13 cellular contexts compared by ENCODE assay signal in genomic region chr3:115624029-115624645, GRCh38. TPM values are rescaled to one million over a fixed set of nuclear protein-coding genes. Genes with fewer than 3 reads are reported as not detected.
DNase-seq lines count a peak whose midpoint lies in the region; ATAC-seq and TF ChIP-seq lines count a peak whose summit lies in the region.
"Had no signal": no experiment of that assay in that cellular context is flagged by ENCODE, and none has a peak within 500 bp of the region (broad histone marks: within the 10 kb centered on the region; RNA-seq: fewer than 3 reads in every experiment).

No MANE protein-coding gene starts in this region.

- peak overlapping the region; percentile 75 to 94 for H3K4me3 Mint-ChIP-seq in H9
- peak overlapping the region in 1 of 5 donors; percentile 44 for H3K4me3 Mint-ChIP-seq in immature natural killer cell

- no peak overlapping the region for H2BK20ac ChIP-seq in H9 (ENCODE audit: low read depth, low read length, poor library complexity, severe bottlenecking)

- H3K36me3 Mint-ChIP-seq in H9 (ENCODE audit: insufficient read depth in 1 of 3, low read depth in 3 of 3) (no peaks in the 10 kb centered on the region), immature natural killer cell (no peaks in the 10 kb centered on the region)
- H3K36me3 Mint-ChIP-seq: memory B cell had no signal

- no peak overlapping the region for H2AFZ ChIP-seq in H9 (ENCODE audit: low read length)
- no peak overlapping the region for H2AFZ ChIP-seq in mammary epithelial cell (ENCODE audit: low read depth, low read length)

- no peak overlapping the region for H3K4ac ChIP-seq in H9 (ENCODE audit: low read depth, low read length)
- H3K4ac ChIP-seq in mesendoderm (ENCODE audit: low read depth, low read length), result no peak overlapping the region

- no peak overlapping the region for H2BK12ac ChIP-seq in H9 (ENCODE audit: insufficient read length, low read depth, low read length)

- no peak overlapping the region for H2BK15ac ChIP-seq in H9 (ENCODE audit: low read depth, low read length)
- no peak overlapping the region for H2BK15ac ChIP-seq in mesendoderm (replicated peaks; ENCODE audit: low read depth)

- in situ Hi-C loops in mammary epithelial cell (cut with MboI; ENCODE audit: low sequenced_read_pairs in 2 of 2), result no loop called here

- H3K27ac ChIP-seq in A673 (ENCODE audit: low read depth, low read length, poor library complexity, severe bottlenecking) (no peak overlapping the region), H9 (ENCODE audit: insufficient read length, low read depth, low read length) (no peak overlapping the region), mammary epithelial cell (ENCODE audit: insufficient read depth, low read depth, low read length) (no peak overlapping the region), mesendoderm (ENCODE audit: low read depth, low read length) (no peak overlapping the region), prostate gland (no peak overlapping the region)
- H3K27ac ChIP-seq: upper lobe of left lung had no signal

- TF ChIP-seq POLR2A in prostate gland (IDR thresholded peaks at IDR 0.05), result no peak

- POLR2A ChIA-PET in A673 (lab: Charles Lee; ENCODE audit: low non-redundant PET), result no interaction called here

- H3K9me3 Mint-ChIP-seq in H9 (no peaks in the 10 kb centered on the region; a peak in 1 of 5 replicates), immature natural killer cell (no peaks in the 10 kb centered on the region)
- H3K9me3 Mint-ChIP-seq: memory B cell had no signal

- H4K8ac ChIP-seq in H9 (replicated peaks; ENCODE audit: insufficient read length, low read depth, low read length), result no peak overlapping the region
- no peak overlapping the region for H4K8ac ChIP-seq in mesendoderm (ENCODE audit: low read depth, low read length)

- H2BK120ac ChIP-seq in H9 (ENCODE audit: low read depth, low read length, poor library complexity, severe bottlenecking) (no peak overlapping the region), mesendoderm (ENCODE audit: low read depth, low read length) (no peak overlapping the region)

- DNase-seq in A673 (ENCODE audit: low spot score) (peak; percentile 21), H9 (peak; percentile 61), mammary epithelial cell (no peak), mesendoderm (peak; percentile 56), NCI-H2196 (lab: John Stamatoyannopoulos, UW; ENCODE audit: unreplicated experiment) (no peak), immature natural killer cell (no peak), prostate gland (ENCODE audit: low spot score) (no peak)
- DNase-seq: activated CD4-positive, CD25-positive, alpha-beta regulatory T cell; activated gamma-delta T cell treated with Interleukin-2 at 50 U/mL for 16 hours; stimulated activated CD4-positive, alpha-beta T cell treated with anti-CD3 and anti-CD28 coated beads, Interleukin-4, amount 100 ng/mL, for 1 hour; upper lobe of left lung had no signal

- H3K9ac ChIP-seq in H9 (ENCODE audit: extremely low read depth, insufficient read length, low read length), result no peak overlapping the region
- H3K9ac ChIP-seq in mammary epithelial cell (ENCODE audit: insufficient read depth, low read length), result no peak overlapping the region
- H3K9ac ChIP-seq in mesendoderm (ENCODE audit: low read length), result peak overlapping the region; percentile 43

- BruUV-seq in A673 (replicated peaks; lab: Mats Ljungman, UMichigan) (no TSS peak), mammary epithelial cell (replicated peaks; lab: Mats Ljungman, UMichigan) (no TSS peak)

- intact Hi-C loops in A673 (cut with micrococcal nuclease; ENCODE audit: unreplicated experiment), result no loop called here
- intact Hi-C loops in mammary epithelial cell (cut with micrococcal nuclease), result loop anchor here (10.0 kb wide), 1 partner anchor 109 kb away; no protein-coding TSS in a partner anchor
- intact Hi-C loops in prostate gland (cut with DNase I), result no loop called here

- H3K27ac Mint-ChIP-seq in H9, result peak overlapping the region in 1 of 3 experiments; percentile 17; a peak in 1 of 7 replicates
- H3K27ac Mint-ChIP-seq in immature natural killer cell, result no peak overlapping the region
- H3K27ac Mint-ChIP-seq: memory B cell had no signal

- TF ChIP-seq CTCF in A673 (conservative IDR thresholded peaks at IDR 0.05; ENCODE audit: low read depth, low read length), result no peak
- no peak for TF ChIP-seq CTCF in H9 (conservative IDR thresholded peaks at IDR 0.05)
- TF ChIP-seq CTCF in mammary epithelial cell (conservative IDR thresholded peaks at IDR 0.05 in 1 of 2, IDR thresholded peaks at IDR 0.05 in 1 of 2; ENCODE audit: extremely low read depth in 1 of 2, insufficient read depth in 1 of 2, low read depth in 1 of 2, low read length in 2 of 2), result no peak
- no peak for TF ChIP-seq CTCF in prostate gland (IDR thresholded peaks at IDR 0.05)

- CTCF ChIA-PET in A673 (lab: Charles Lee), result no interaction called here
- CTCF ChIA-PET in mammary epithelial cell (lab: Charles Lee; ENCODE audit: low non-redundant PET), result no interaction called here

- no peak overlapping the region for H2BK5ac ChIP-seq in H9 (ENCODE audit: insufficient read length, low read length)
- no peak overlapping the region for H2BK5ac ChIP-seq in mesendoderm (ENCODE audit: low read length)

- H2AK5ac ChIP-seq in H9 (ENCODE audit: insufficient read length, low read length), result no peak overlapping the region
- H2AK5ac ChIP-seq in mesendoderm (ENCODE audit: low read length), result no peak overlapping the region

- H3K23ac ChIP-seq in H9 (ENCODE audit: insufficient read length, low read depth, low read length) (no peak overlapping the region), mesendoderm (ENCODE audit: low read length) (no peak overlapping the region)

- peaks cover 15% of the 10 kb centered on the region for H3K27me3 Mint-ChIP-seq in H9 (ENCODE audit: low read depth)
- peaks cover 3 to 17% (median 12%) of the 10 kb centered on the region in 3 donors for H3K27me3 Mint-ChIP-seq in immature natural killer cell (ENCODE audit: low read depth in 3 of 3)

- no CpG with 5 or more reads among the region's 10 CpGs for WGBS in H9 (ENCODE audit: extremely low coverage, insufficient read length, low lambda C conversion rate)
- 20% methylated on average over 8 of the region's 10 CpGs for WGBS in mammary epithelial cell (ENCODE audit: low coverage, missing lambda C conversion rate)
- no CpG with 5 or more reads among the region's 10 CpGs for WGBS in mesendoderm (ENCODE audit: extremely low coverage, insufficient coverage, low lambda C conversion rate)
- WGBS in prostate gland, result 7% methylated on average over 10 of the region's 10 CpGs

- H4K20me1 ChIP-seq in H9 (ENCODE audit: control insufficient read depth, insufficient read depth, insufficient read length), result no peaks in the 10 kb centered on the region
- H4K20me1 ChIP-seq in mammary epithelial cell (ENCODE audit: insufficient read depth, low read length), result no peaks in the 10 kb centered on the region

- peaks cover 10% of the 10 kb centered on the region for H3K23me2 ChIP-seq in H9 (ENCODE audit: insufficient read length, low read depth, low read length, poor library complexity, severe bottlenecking)

- no peaks in the 10 kb centered on the region for H3K36me3 ChIP-seq in A673 (ENCODE audit: insufficient read depth, low read length, poor library complexity, severe bottlenecking)
- H3K36me3 ChIP-seq in mammary epithelial cell (ENCODE audit: insufficient read depth, low read length), result no peaks in the 10 kb centered on the region
- H3K36me3 ChIP-seq in mesendoderm (ENCODE audit: control insufficient read depth, insufficient read depth, low read length), result no peaks in the 10 kb centered on the region
- H3K36me3 ChIP-seq in prostate gland, result no peaks in the 10 kb centered on the region
- H3K36me3 ChIP-seq: upper lobe of left lung had no signal

- peaks cover 39% of the 10 kb centered on the region for H3K4me1 ChIP-seq in A673 (ENCODE audit: insufficient read depth, low read length, poor library complexity, severe bottlenecking)
- peaks cover 5% of the 10 kb centered on the region; the same call in 1 of the 2 replicates for H3K4me1 ChIP-seq in H9 (ENCODE audit: insufficient read depth, low read length)
- no peaks in the 10 kb centered on the region for H3K4me1 ChIP-seq in mammary epithelial cell (ENCODE audit: insufficient read depth, low read length)
- peaks cover 5% of the 10 kb centered on the region for H3K4me1 ChIP-seq in mesendoderm (ENCODE audit: control insufficient read depth, low read depth, low read length)
- no peaks in the 10 kb centered on the region for H3K4me1 ChIP-seq in prostate gland (replicated peaks)

- H4K5ac ChIP-seq in H9 (ENCODE audit: insufficient read length, low read depth, low read length) (no peak overlapping the region), mesendoderm (ENCODE audit: low read length) (no peak overlapping the region)

- H3K27me3 ChIP-seq in A673 (replicated peaks; ENCODE audit: insufficient read depth, low read depth, low read length, poor library complexity), result no peaks in the 10 kb centered on the region
- H3K27me3 ChIP-seq in H9 (ENCODE audit: insufficient read depth, low read length), result no peaks in the 10 kb centered on the region
- peaks cover 3% of the 10 kb centered on the region for H3K27me3 ChIP-seq in mammary epithelial cell (ENCODE audit: insufficient read depth, low read length)
- no peaks in the 10 kb centered on the region for H3K27me3 ChIP-seq in mesendoderm (ENCODE audit: insufficient read depth, low read length, poor library complexity)
- no peaks in the 10 kb centered on the region for H3K27me3 ChIP-seq in prostate gland (replicated peaks; ENCODE audit: insufficient read depth)

- H3K79me2 ChIP-seq in H9 (ENCODE audit: insufficient read depth, low read length), result no peaks in the 10 kb centered on the region
- H3K79me2 ChIP-seq in mammary epithelial cell (ENCODE audit: insufficient read depth, low read length), result no peaks in the 10 kb centered on the region
- no peaks in the 10 kb centered on the region for H3K79me2 ChIP-seq in mesendoderm (ENCODE audit: control insufficient read depth, insufficient read depth, low read length)

- no peaks in the 10 kb centered on the region for H3K79me1 ChIP-seq in H9 (ENCODE audit: insufficient read depth, low read depth, low read length, poor library complexity, severe bottlenecking)
- H3K79me1 ChIP-seq in mesendoderm (ENCODE audit: low read length), result no peaks in the 10 kb centered on the region

- H3K4me1 Mint-ChIP-seq in H9, result peaks cover 36 to 44% of the 10 kb centered on the region in 2 experiments
- peaks cover 7 to 8% of the 10 kb centered on the region in 2 donors for H3K4me1 Mint-ChIP-seq in immature natural killer cell

- H3K9me3 ChIP-seq in A673 (ENCODE audit: low read depth, low read length, poor library complexity, severe bottlenecking) (no peaks in the 10 kb centered on the region), H9 (ENCODE audit: control insufficient read depth, low read depth, low read length) (no peaks in the 10 kb centered on the region), mammary epithelial cell (replicated peaks; ENCODE audit: insufficient read depth, low read length) (no peaks in the 10 kb centered on the region), prostate gland (no peaks in the 10 kb centered on the region)
- H3K9me3 ChIP-seq: upper lobe of left lung had no signal

- dilution Hi-C loops in mammary epithelial cell (cut with HindIII; ENCODE audit: low sequenced_read_pairs), result no loop called here

- no peak overlapping the region for H4K91ac ChIP-seq in H9 (ENCODE audit: insufficient read length, low read depth, low read length)

- H3K18ac ChIP-seq in H9 (ENCODE audit: insufficient read length, low read depth, low read length) (no peak overlapping the region), mesendoderm (ENCODE audit: low read length) (no peak overlapping the region)

- H3K4me3 ChIP-seq in A673 (ENCODE audit: low read depth, low read length, poor library complexity, severe bottlenecking) (peak overlapping the region; percentile 44), mammary epithelial cell (replicated peaks in 1 of 3; ENCODE audit: insufficient read depth in 1 of 3, low read depth in 2 of 3, low read length in 3 of 3) (no peak overlapping the region), mesendoderm (ENCODE audit: low read length) (peak overlapping the region; percentile 50), prostate gland (no peak overlapping the region)

- ATAC-seq in HG03439 (IDR thresholded peaks at IDR 0.05; ENCODE audit: unreplicated experiment), result no peak

- no peak overlapping the region for H3K14ac ChIP-seq in H9 (ENCODE audit: insufficient read depth, low read length)

- H3T11ph ChIP-seq in H9 (ENCODE audit: low read length), result no peak overlapping the region

- no peak overlapping the region for H3K56ac ChIP-seq in H9 (ENCODE audit: insufficient read length, low read depth, low read length)
- no peak overlapping the region for H3K56ac ChIP-seq in mesendoderm (ENCODE audit: low read length)

- H3K4me2 ChIP-seq in H9 (ENCODE audit: insufficient read depth, insufficient read length, low read length) (peak overlapping the region; percentile 97), mammary epithelial cell (ENCODE audit: insufficient read depth, low read depth, low read length) (peak overlapping the region; percentile 70), mesendoderm (ENCODE audit: low read length) (peak overlapping the region; percentile 49)

RNA-seq across cellular contexts. Expression of gene GAP43, which starts 0.8 kb away (rescaled TPM):
- 31.6 and 42.0 TPM in 2 replicates for total RNA-seq in A673 (2021)
- total RNA-seq in H9 (2021), result 12.8 and 14.1 TPM in 2 replicates
- not detected for total RNA-seq in mammary epithelial cell
- not detected for polyA plus RNA-seq in mammary epithelial cell
- polyA minus RNA-seq in mammary epithelial cell, result not detected
- 76.5 TPM for polyA plus RNA-seq in mesendoderm (2013, experiment 1 of 2)
- 76.4 TPM for polyA plus RNA-seq in mesendoderm (2013, experiment 2 of 2)
- polyA plus RNA-seq in immature natural killer cell, result not detected
- under 1 TPM in 1 of 2 donors, not detected in 1; 0.74 TPM for total RNA-seq in prostate gland

Comparison
In these comparisons a context has a peak if more than half of its experiments do, and no peak if none do; other contexts are left out.
1. DNase-seq: peak in A673 (single experiment), H9 (single experiment) and mesendoderm (single experiment); none in mammary epithelial cell (single experiment), NCI-H2196 (single experiment), immature natural killer cell (0 of 3) and prostate gland (single experiment).
2. H3K4me3 ChIP-seq: peak in A673 (single experiment) and mesendoderm (single experiment); none in mammary epithelial cell (0 of 3) and prostate gland (0 of 2).
3. Peak in every context shown above with its lines, with median percentiles within 50 percentile points of each other: H3K4me2 ChIP-seq.